12 cellular contexts compared by ENCODE assay signal in genomic region chr6:2953098-2953497, GRCh38. TPM values are rescaled to one million over a fixed set of nuclear protein-coding genes. Genes with fewer than 3 reads are reported as not detected.
DNase-seq lines count a peak whose midpoint lies in the region; ATAC-seq and TF ChIP-seq lines count a peak whose summit lies in the region.
"Had no signal": no experiment of that assay in that cellular context is flagged by ENCODE, and none has a peak within 500 bp of the region (broad histone marks: within the 10 kb centered on the region; RNA-seq: fewer than 3 reads in every experiment).

No MANE protein-coding gene starts in this region.

- H3K79me2 ChIP-seq in parathyroid adenoma, result peaks cover 6% of the 10 kb centered on the region

- ATAC-seq in right cardiac atrium, result no peak
- ATAC-seq in Right ventricle myocardium inferior, result no peak
- no peak for ATAC-seq in GM21723 (IDR thresholded peaks at IDR 0.05; ENCODE audit: unreplicated experiment)

- peak overlapping the region; percentile 82 for H2AFZ ChIP-seq in parathyroid adenoma

- intact Hi-C loops in right cardiac atrium (cut with DNase I), result loop anchor here in 2 of 4 donors (5.0 kb wide), 1 partner anchor 34 kb away; no protein-coding TSS in a partner anchor
- intact Hi-C loops in Right ventricle myocardium inferior (cut with DNase I), result loop anchor here (2.0 kb wide), 1 partner anchor 18 kb away; the partner anchor contains the start of gene SERPINB6

- peak overlapping the region; percentile 2 for H3K4me2 ChIP-seq in parathyroid adenoma (ENCODE audit: low read length)

- H3K36me3 Mint-ChIP-seq in endodermal cell (ENCODE audit: low read depth), result peaks cover 67% of the 10 kb centered on the region

- H3K4me3 Mint-ChIP-seq in endodermal cell, result no peak overlapping the region

- H3K4me3 ChIP-seq in right cardiac atrium (ENCODE audit: low read length) (no peak overlapping the region), endodermal cell (ENCODE audit: low read length) (no peak overlapping the region), parathyroid adenoma (ENCODE audit: low read depth, low read length) (no peak overlapping the region)

- no peaks in the 10 kb centered on the region for H3K9me3 ChIP-seq in right cardiac atrium (ENCODE audit: control insufficient read depth, low read length)
- no peaks in the 10 kb centered on the region for H3K9me3 ChIP-seq in endodermal cell (ENCODE audit: control insufficient read depth, low read length)
- no peaks in the 10 kb centered on the region for H3K9me3 ChIP-seq in parathyroid adenoma (ENCODE audit: control insufficient read depth, low read length)
- H3K9me3 ChIP-seq: testis had no signal

- no peak overlapping the region for H3K9ac ChIP-seq in endodermal cell (ENCODE audit: extremely low read depth, low read length, poor library complexity, severe bottlenecking)
- H3K9ac ChIP-seq in parathyroid adenoma, result no peak overlapping the region

- 91% methylated on average over 12 of the region's 12 CpGs for WGBS in right cardiac atrium
- 94 to 98% methylated on average over 12 of the region's 12 CpGs for WGBS in endodermal cell (ENCODE audit: insufficient coverage in 1 of 2, insufficient read length in 1 of 2), 2 experiments

- DNase-seq in right cardiac atrium, result no peak
- no peak for DNase-seq in Right ventricle myocardium inferior (ENCODE audit: missing footprints)
- DNase-seq in endodermal cell, result no peak
- no peak for DNase-seq in NCI-H524 treated with DMSO at 0.1 percent for 48 hours (lab: John Stamatoyannopoulos, UW)
- no peak for DNase-seq in stimulated activated CD4-positive, alpha-beta T cell treated with anti-CD3 and anti-CD28 coated beads, Interleukin-4, amount 100 ng/mL, for 4 hours
- no peak for DNase-seq in NCI-H187 (lab: John Stamatoyannopoulos, UW)
- DNase-seq: naive B cell had no signal

- TF ChIP-seq CTCF in endodermal cell (conservative IDR thresholded peaks at IDR 0.05), result no peak
- TF ChIP-seq CTCF in parathyroid adenoma (IDR thresholded peaks at IDR 0.05), result no peak

- H3K4me1 Mint-ChIP-seq in endodermal cell, result peaks cover 26% of the 10 kb centered on the region

- peaks cover 2% of the 10 kb centered on the region for H3K27me3 Mint-ChIP-seq in endodermal cell (ENCODE audit: insufficient read depth)
- H3K27me3 Mint-ChIP-seq: activated CD4-positive, alpha-beta T cell treated with anti-CD3 and anti-CD28 coated beads for 36 hours; naive B cell had no signal

- H3K27ac Mint-ChIP-seq in endodermal cell, result peak overlapping the region; percentile 20

- H3K27ac ChIP-seq in right cardiac atrium (ENCODE audit: low read length), result peak overlapping the region; percentile 55
- H3K27ac ChIP-seq in endodermal cell (ENCODE audit: low read depth, low read length), result no peak overlapping the region
- H3K27ac ChIP-seq in parathyroid adenoma, result peak overlapping the region; percentile 66

- H3K27me3 ChIP-seq in right cardiac atrium (ENCODE audit: control insufficient read depth, insufficient read depth), result no peaks in the 10 kb centered on the region
- no peaks in the 10 kb centered on the region for H3K27me3 ChIP-seq in endodermal cell (ENCODE audit: control insufficient read depth, insufficient read depth, low read length, poor library complexity, severe bottlenecking)
- H3K27me3 ChIP-seq in parathyroid adenoma (ENCODE audit: control insufficient read depth, insufficient read depth, low read length), result no peaks in the 10 kb centered on the region
- H3K27me3 ChIP-seq: testis had no signal

- H3K9me3 Mint-ChIP-seq in endodermal cell, result no peaks in the 10 kb centered on the region
- H3K9me3 Mint-ChIP-seq: naive B cell had no signal

- H3K4me1 ChIP-seq in right cardiac atrium (ENCODE audit: control insufficient read depth, insufficient read depth, low read length), result peaks cover 5% of the 10 kb centered on the region
- H3K4me1 ChIP-seq in endodermal cell (ENCODE audit: control insufficient read depth, insufficient read depth, low read length), result no peaks in the 10 kb centered on the region
- H3K4me1 ChIP-seq in parathyroid adenoma, result peaks cover 10% of the 10 kb centered on the region

- H3K36me3 ChIP-seq in endodermal cell (ENCODE audit: control insufficient read depth, insufficient read depth, low read length) (peaks cover 24% of the 10 kb centered on the region), parathyroid adenoma (ENCODE audit: control insufficient read depth, insufficient read depth, low read length) (no peaks in the 10 kb centered on the region)

RNA-seq across cellular contexts. Expression of gene SERPINB6, which starts 18.3 kb away (rescaled TPM):
- total RNA-seq in right cardiac atrium, result 100 to 1,000 TPM; 181 to 265 (median 207) TPM
- polyA plus RNA-seq in right cardiac atrium, result 172 TPM
- total RNA-seq in Right ventricle myocardium inferior, result 275 TPM
- 100 to 1,000 TPM; 128 to 150 TPM for total RNA-seq in endodermal cell
- polyA plus RNA-seq in endodermal cell (2013, experiment 1 of 2), result 39.0 TPM
- 39.4 TPM for polyA plus RNA-seq in endodermal cell (2013, experiment 2 of 2)

RNA-seq across cellular contexts. Expression of gene NQO2, which starts 46.6 kb away (rescaled TPM):
- 10 to 100 TPM; 38.1 to 60.6 (median 46.8) TPM for total RNA-seq in right cardiac atrium
- polyA plus RNA-seq in right cardiac atrium, result 71.0 TPM
- 57.5 TPM for total RNA-seq in Right ventricle myocardium inferior
- 100 to 1,000 TPM in 1 of 2 donors, 10 to 100 TPM in 1; 50.8 to 199 TPM for total RNA-seq in endodermal cell
- polyA plus RNA-seq in endodermal cell (2013, experiment 1 of 2), result 46.8 TPM
- polyA plus RNA-seq in endodermal cell (2013, experiment 2 of 2), result 40.7 TPM

RNA-seq across cellular contexts. Expression of gene SERPINB9, which starts 50.0 kb away (rescaled TPM):
- total RNA-seq in right cardiac atrium (10 to 100 TPM in 1 of 4 donors, 1 to 10 TPM in 3; 6.8 to 15.8 (median 8.6) TPM), Right ventricle myocardium inferior (3.2 TPM), endodermal cell (100 to 1,000 TPM; 192 to 390 TPM)
- 3.5 TPM for polyA plus RNA-seq in right cardiac atrium
- 39.8 TPM for polyA plus RNA-seq in endodermal cell (2013, experiment 1 of 2)
- 48.5 TPM for polyA plus RNA-seq in endodermal cell (2013, experiment 2 of 2)
- total RNA-seq: SK-MEL-5 had no signal

Comparison
In these comparisons a context has a peak if more than half of its experiments do, and no peak if none do; other contexts are left out.
1. RNA of gene SERPINB9, which starts 50.0 kb away (total RNA-seq): 192 to 390 TPM in endodermal cell; 6.8 to 15.8 TPM in right cardiac atrium and 3.2 TPM in Right ventricle myocardium inferior (single experiment); every median in the first group is over 10 times any median in the second.